In genomic region chr15:67753901-67754300, GRCh38 we compare ENCODE assay signal across 19 cellular contexts.
A peak's percentile ranks its signal among the peaks of the same experiment; 100 is the strongest.
DNase-seq lines count a peak whose midpoint lies in the region; FAIRE-seq and TF ChIP-seq lines count a peak whose summit lies in the region.
"Had no signal": no experiment of that assay in that cellular context is flagged by ENCODE, and none has a peak within 500 bp of the region (broad histone marks: within the 10 kb centered on the region; RNA-seq: fewer than 3 reads in every experiment).

No MANE protein-coding gene starts in this region.

- H3K9me3 ChIP-seq in astrocyte (ENCODE audit: insufficient read depth, low read depth, low read length) (no peaks in the 10 kb centered on the region), SK-N-SH (no peaks in the 10 kb centered on the region)
- H3K9me3 ChIP-seq: BLaER1 treated with 17β-estradiol and CSF1 and Interleukin-3, amounts not matched to agents 10 nM and 100 nM had no signal

- no peaks in the 10 kb centered on the region for H3K4me1 ChIP-seq in astrocyte (ENCODE audit: insufficient read depth, low read length)
- no peaks in the 10 kb centered on the region for H3K4me1 ChIP-seq in SK-N-SH (ENCODE audit: control insufficient read depth in 1 of 2, insufficient read depth in 2 of 2, low read depth in 1 of 2, low read length in 1 of 2)

- no peak overlapping the region for H3K4me3 Mint-ChIP-seq in astrocyte (ENCODE audit: unreplicated experiment)
- H3K4me3 Mint-ChIP-seq: CD4-positive, alpha-beta memory T cell; H9 had no signal

- H3K79me2 ChIP-seq in astrocyte (ENCODE audit: insufficient read depth, low read length) (no peaks in the 10 kb centered on the region), SK-N-SH (ENCODE audit: insufficient read depth) (no peaks in the 10 kb centered on the region)

- H3K4me1 Mint-ChIP-seq in astrocyte (ENCODE audit: low read depth, unreplicated experiment): peaks cover 8% of the 10 kb centered on the region

- H4K20me1 ChIP-seq in astrocyte (ENCODE audit: insufficient read depth, low read length) (no peaks in the 10 kb centered on the region), SK-N-SH (ENCODE audit: insufficient read depth) (no peaks in the 10 kb centered on the region)
- H4K20me1 ChIP-seq: BLaER1 treated with 17β-estradiol and CSF1 and Interleukin-3, amounts not matched to agents 10 nM and 100 nM had no signal

- FAIRE-seq in astrocyte (lab: Jason Lieb, UNC): peak; percentile 41
- FAIRE-seq: GM19239, HepG2 had no signal

- H3K4me3 ChIP-seq in astrocyte (ENCODE audit: insufficient read depth, low read depth, low read length) (no peak overlapping the region), SK-N-SH (ENCODE audit: low read depth in 2 of 2, low read length in 1 of 2) (no peak overlapping the region), brain microvascular endothelial cell (ENCODE audit: low read depth, low read length) (no peak overlapping the region)
- H3K4me3 ChIP-seq: BLaER1 treated with 17β-estradiol and CSF1 and Interleukin-3, amounts not matched to agents 10 nM and 100 nM had no signal

- H3K27ac ChIP-seq in astrocyte (ENCODE audit: low read depth, low read length) (no peak overlapping the region), SK-N-SH (ENCODE audit: low read depth in 2 of 2, low read length in 1 of 2) (no peak overlapping the region), brain microvascular endothelial cell (no peak overlapping the region)
- H3K27ac ChIP-seq: BLaER1 treated with 17β-estradiol and CSF1 and Interleukin-3, amounts not matched to agents 10 nM and 100 nM had no signal

- no peak for TF ChIP-seq EP300 in SK-N-SH (IDR thresholded peaks at IDR 0.05; ENCODE audit: borderline replicate concordance in 1 of 2, low read depth in 1 of 2, low read length in 1 of 2)

- peak; percentile 50 for DNase-seq in NOMO-1 treated with DMSO at 0.1 percent for 48 hours (lab: John Stamatoyannopoulos, UW; ENCODE audit: unreplicated experiment)
- DNase-seq in NOMO-1 treated with dmso at 0.1 percent for 144 hours (lab: John Stamatoyannopoulos, UW; ENCODE audit: unreplicated experiment): no peak
- DNase-seq in CD1c-positive myeloid dendritic cell (ENCODE audit: extremely low spot score): peak; percentile 9
- DNase-seq in MV-4-11 (lab: John Stamatoyannopoulos, UW): peak; percentile 36
- DNase-seq in astrocyte (ENCODE audit: low read depth): no peak
- no peak for DNase-seq in SK-N-SH
- DNase-seq in brain microvascular endothelial cell: no peak
- DNase-seq in glomerular visceral epithelial cell (ENCODE audit: extremely low spot score): no peak
- DNase-seq: 8988T; ACHN; CD4-positive, alpha-beta memory T cell; COR-L47; DND-41; GDM1; GOT3; H9 had no signal

- TF ChIP-seq RAD21 in SK-N-SH (IDR thresholded peaks at IDR 0.05; ENCODE audit: low read length): no peak

- no peaks in the 10 kb centered on the region for H3K27me3 Mint-ChIP-seq in astrocyte (ENCODE audit: low read depth, unreplicated experiment)
- H3K27me3 Mint-ChIP-seq: CD4-positive, alpha-beta memory T cell had no signal

- H3K9me3 Mint-ChIP-seq in astrocyte (ENCODE audit: unreplicated experiment): no peaks in the 10 kb centered on the region
- H3K9me3 Mint-ChIP-seq: H9 had no signal

- H3K36me3 Mint-ChIP-seq in astrocyte (ENCODE audit: low read depth, unreplicated experiment): no peaks in the 10 kb centered on the region

- H3K9me2 ChIP-seq in SK-N-SH: no peaks in the 10 kb centered on the region

- no peak overlapping the region for H3K4me2 ChIP-seq in astrocyte (ENCODE audit: low read length)
- no peak overlapping the region for H3K4me2 ChIP-seq in SK-N-SH
- H3K4me2 ChIP-seq: BLaER1 treated with 17β-estradiol and CSF1 and Interleukin-3, amounts not matched to agents 10 nM and 100 nM had no signal

- H3K36me3 ChIP-seq in astrocyte (ENCODE audit: insufficient read depth, low read length) (no peaks in the 10 kb centered on the region), SK-N-SH (replicated peaks in 1 of 2; ENCODE audit: control insufficient read depth in 1 of 2, insufficient read depth in 2 of 2, low read length in 1 of 2) (peaks cover 0 to 6% of the 10 kb centered on the region in 2 experiments), brain microvascular endothelial cell (replicated peaks) (no peaks in the 10 kb centered on the region)

- 93% methylated on average over 3 of the region's 3 CpGs for WGBS in SK-N-SH (ENCODE audit: low lambda C conversion rate)

- H3K27me3 ChIP-seq in astrocyte (ENCODE audit: insufficient read depth, low read length): no peaks in the 10 kb centered on the region
- no peaks in the 10 kb centered on the region for H3K27me3 ChIP-seq in SK-N-SH (ENCODE audit: insufficient read depth)
- no peaks in the 10 kb centered on the region for H3K27me3 ChIP-seq in brain microvascular endothelial cell (replicated peaks)
- H3K27me3 ChIP-seq: BLaER1 treated with 17β-estradiol and CSF1 and Interleukin-3, amounts not matched to agents 10 nM and 100 nM had no signal

- POLR2A ChIA-PET in SK-N-SH (lab: Yijun Ruan, JAX): no interaction called here

- H2AFZ ChIP-seq in astrocyte (ENCODE audit: low read depth, low read length) (no peak overlapping the region), SK-N-SH (ENCODE audit: low read depth) (no peak overlapping the region)

- TF ChIP-seq CTCF in astrocyte (IDR thresholded peaks at IDR 0.05; ENCODE audit: insufficient read depth, low read depth, low read length) (no peak), SK-N-SH (IDR thresholded peaks at IDR 0.05) (no peak), brain microvascular endothelial cell (IDR thresholded peaks at IDR 0.05; ENCODE audit: low read depth, low read length, missing control alignments) (no peak)

- no peaks in the 10 kb centered on the region for H3F3A ChIP-seq in SK-N-SH (replicated peaks; ENCODE audit: insufficient read depth)

- H3K9ac ChIP-seq in astrocyte (ENCODE audit: low read length) (no peak overlapping the region), SK-N-SH (no peak overlapping the region)
- H3K9ac ChIP-seq: BLaER1 treated with 17β-estradiol and CSF1 and Interleukin-3, amounts not matched to agents 10 nM and 100 nM had no signal

- CTCF ChIA-PET in SK-N-SH (lab: Yijun Ruan, JAX): no interaction called here

- no peak overlapping the region for H3K27ac Mint-ChIP-seq in astrocyte (ENCODE audit: unreplicated experiment)
- H3K27ac Mint-ChIP-seq: H9 had no signal

- in situ Hi-C loops in brain microvascular endothelial cell (cut with HindIII; ENCODE audit: low pct_ligation_motif_present, low sequenced_read_pairs): no loop called here

TF ChIP-seq in SK-N-SH, 30 proteins besides CTCF, POLR2A, EP300 and RAD21 (continues in another document):
- TF ChIP-seq GATA2 (CRISPR knock-in tag; IDR thresholded peaks at IDR 0.05): no peak
- TF ChIP-seq TAF1 (IDR thresholded peaks at IDR 0.05; ENCODE audit: borderline replicate concordance, low read depth, low read length): no peak
- TF ChIP-seq FOSL2 (IDR thresholded peaks at IDR 0.05; ENCODE audit: borderline replicate concordance, low read depth): no peak
- TF ChIP-seq JUND (IDR thresholded peaks at IDR 0.05): no peak
- TF ChIP-seq IRF3 (IDR thresholded peaks at IDR 0.05; ENCODE audit: low read depth, low read length): no peak
- TF ChIP-seq MXI1 (IDR thresholded peaks at IDR 0.05; ENCODE audit: low read depth, low read length): no peak
- no peak for TF ChIP-seq TCF12 (IDR thresholded peaks at IDR 0.05)
- no peak for TF ChIP-seq RCOR1 (IDR thresholded peaks at IDR 0.05; ENCODE audit: low read length)
- no peak for TF ChIP-seq NRF1 (IDR thresholded peaks at IDR 0.05; ENCODE audit: low read depth, low read length)
- TF ChIP-seq RXRA (IDR thresholded peaks at IDR 0.05; ENCODE audit: borderline replicate concordance, low read depth): no peak
- TF ChIP-seq TEAD4 (IDR thresholded peaks at IDR 0.05; ENCODE audit: borderline replicate concordance, insufficient read depth): no peak
- no peak for TF ChIP-seq ZBTB33 (IDR thresholded peaks at IDR 0.05; ENCODE audit: borderline replicate concordance, low read depth)
- no peak for TF ChIP-seq GABPA (IDR thresholded peaks at IDR 0.05; ENCODE audit: low read depth)
- TF ChIP-seq ELF1 (IDR thresholded peaks at IDR 0.05): no peak
- no peak for TF ChIP-seq NFIC (IDR thresholded peaks at IDR 0.05; ENCODE audit: borderline replicate concordance)

Comparison
In these comparisons a context has a peak if more than half of its experiments do, and no peak if none do; other contexts are left out.
1. DNase-seq: peak in NOMO-1 treated with DMSO at 0.1 percent for 48 hours (single experiment), CD1c-positive myeloid dendritic cell (single experiment) and MV-4-11 (single experiment); none in NOMO-1 treated with dmso at 0.1 percent for 144 hours (single experiment), astrocyte (single experiment), SK-N-SH (single experiment), brain microvascular endothelial cell (single experiment) and glomerular visceral epithelial cell (single experiment).